ENCODE assay signal across 1 cellular context in genomic region chr13:111398715-111399299, GRCh38.
TF ChIP-seq lines count a peak whose summit lies in the region.

No MANE protein-coding gene starts in this region.

TF ChIP-seq in H1, 55 proteins besides CTCF, POLR2A, EP300 and RAD21:
- TF ChIP-seq RNF2 (IDR thresholded peaks at IDR 0.05; ENCODE audit: borderline replicate concordance, low read depth, low read length, missing control alignments, poor library complexity, severe bottlenecking) (no peak), RFX5 (IDR thresholded peaks at IDR 0.05; ENCODE audit: borderline replicate concordance, low read depth, low read length) (no peak), CHD7 (IDR thresholded peaks at IDR 0.05; ENCODE audit: insufficient replicate concordance, low read length) (no peak), CREB1 (IDR thresholded peaks at IDR 0.05) (no peak), HDAC2 (IDR thresholded peaks at IDR 0.05; ENCODE audit: borderline replicate concordance in 1 of 2, low read depth in 2 of 2, low read length in 2 of 2) (no peak), E2F6 (IDR thresholded peaks at IDR 0.05) (no peak), ATF2 (IDR thresholded peaks at IDR 0.05; ENCODE audit: low read length) (no peak), CHD1 (IDR thresholded peaks at IDR 0.05; ENCODE audit: low read depth, low read length) (no peak), EZH2 (IDR thresholded peaks at IDR 0.05; ENCODE audit: low read depth, low read length, severe bottlenecking) (no peak), SIN3A (conservative IDR thresholded peaks at IDR 0.05 in 1 of 2, IDR thresholded peaks at IDR 0.05 in 1 of 2; ENCODE audit: low read depth in 1 of 2, low read length in 2 of 2) (no peak), SIRT6 (IDR thresholded peaks at IDR 0.05; ENCODE audit: low read length) (no peak), SRF (IDR thresholded peaks at IDR 0.05; ENCODE audit: low read depth, low read length) (no peak), BCL11A (IDR thresholded peaks at IDR 0.05; ENCODE audit: low read depth in 2 of 2, low read length in 2 of 2) (no peak)
- TF ChIP-seq, protein P1, sequence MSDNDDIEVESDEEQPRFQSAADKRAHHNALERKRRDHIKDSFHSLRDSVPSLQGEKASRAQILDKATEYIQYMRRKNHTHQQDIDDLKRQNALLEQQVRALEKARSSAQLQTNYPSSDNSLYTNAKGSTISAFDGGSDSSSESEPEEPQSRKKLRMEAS (IDR thresholded peaks at IDR 0.05), result no peak
